ENCODE assay signal across 22 cellular contexts in the genomic region with DNA sequence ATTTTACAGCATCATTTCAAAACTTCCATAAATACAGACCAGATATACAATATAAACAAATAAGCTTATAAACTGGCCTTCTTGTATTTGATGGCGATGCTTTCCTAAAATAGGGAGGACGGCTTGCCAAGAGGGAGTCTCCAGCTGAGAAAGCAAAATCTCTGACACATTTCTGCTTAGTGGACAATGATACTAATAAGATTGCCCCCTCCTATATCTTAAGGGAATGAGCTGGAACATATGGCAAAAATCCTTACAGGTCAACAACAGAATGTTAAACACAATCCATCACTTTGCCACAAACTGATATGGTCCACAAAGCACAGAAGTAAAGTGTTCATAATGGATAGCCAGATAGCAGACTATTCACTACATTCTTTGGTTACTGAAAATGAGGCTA. TPM values are rescaled to one million over a fixed set of nuclear protein-coding genes. Genes with fewer than 3 reads are reported as not detected.
DNase-seq lines count a peak whose midpoint lies in the region; ATAC-seq and TF ChIP-seq lines count a peak whose summit lies in the region.
"Had no signal": no experiment of that assay in that cellular context is flagged by ENCODE, and none has a peak within 500 bp of the region (broad histone marks: within the 10 kb centered on the region; RNA-seq: fewer than 3 reads in every experiment).

No MANE protein-coding gene starts in this region.

- DNase-seq in NCI-H524 treated with DMSO at 0.1 percent for 48 hours (lab: John Stamatoyannopoulos, UW) = peak; percentile 45
- no peak for DNase-seq in Panc1 (ENCODE audit: low read depth, low spot score)
- no peak for DNase-seq in glutamatergic neuron
- no peak for DNase-seq in NCI-H2029 treated with DMSO at 0.1 percent for 48 hours (lab: John Stamatoyannopoulos, UW)
- DNase-seq: CD4-positive, CD25-positive, alpha-beta regulatory T cell; DMS53; GOT3; HCEC 1CT; KG1; MG63; NCI-H1105 treated with DMSO at 0.1 percent for 48 hours; NCI-H2029; NCI-H748 treated with DMSO at 0.1 percent for 48 hours; OCI-M1; SIG-M5; SK-N-SH; T-helper 17 cell had no signal

- H3K27ac ChIP-seq in HEK293 (ENCODE audit: extremely low read depth, low read depth, low read length) (no peak overlapping the region), Panc1 (ENCODE audit: low read length) (peak overlapping the region; percentile 75)
- H3K27ac ChIP-seq: BLaER1 had no signal

- no peaks in the 10 kb centered on the region for H3K36me3 Mint-ChIP-seq in glutamatergic neuron (ENCODE audit: unreplicated experiment)
- H3K36me3 Mint-ChIP-seq: CD4-positive, CD25-positive, alpha-beta regulatory T cell had no signal

- H3K4me3 Mint-ChIP-seq in glutamatergic neuron (ENCODE audit: unreplicated experiment) = no peak overlapping the region
- H3K4me3 Mint-ChIP-seq: CD4-positive, CD25-positive, alpha-beta regulatory T cell; T-helper 17 cell had no signal

- H3K27me3 Mint-ChIP-seq in glutamatergic neuron (ENCODE audit: unreplicated experiment) = no peaks in the 10 kb centered on the region
- H3K27me3 Mint-ChIP-seq: T-helper 17 cell had no signal

- H3K9me3 Mint-ChIP-seq in glutamatergic neuron (ENCODE audit: unreplicated experiment) = no peaks in the 10 kb centered on the region
- H3K9me3 Mint-ChIP-seq: CD4-positive, CD25-positive, alpha-beta regulatory T cell had no signal

- H3K4me1 Mint-ChIP-seq in glutamatergic neuron (ENCODE audit: low read depth, unreplicated experiment) = peaks cover 34% of the 10 kb centered on the region

- CTCF ChIA-PET in HEK293 (lab: Yijun Ruan, JAX) = no interaction called here
- CTCF ChIA-PET in Panc1 (lab: Charles Lee) = no interaction called here

- TF ChIP-seq CTCF in HEK293 (tag by site-specific recombination; IDR thresholded peaks at IDR 0.05) (no peak), Panc1 (IDR thresholded peaks at IDR 0.05) (no peak), glutamatergic neuron (IDR thresholded peaks at IDR 0.05; ENCODE audit: partially characterized antibody, unreplicated experiment) (no peak)

- H3K27me3 ChIP-seq in Panc1 (ENCODE audit: control insufficient read depth, insufficient read depth, low read length) = no peaks in the 10 kb centered on the region
- H3K27me3 ChIP-seq: BLaER1, MG63 had no signal

- BruUV-seq in Panc1 (replicated peaks; lab: Mats Ljungman, UMichigan) = no TSS peak

- peak overlapping the region; percentile 52 for H3K27ac Mint-ChIP-seq in glutamatergic neuron (ENCODE audit: unreplicated experiment)
- H3K27ac Mint-ChIP-seq: CD4-positive, CD25-positive, alpha-beta regulatory T cell; T-helper 17 cell had no signal

- intact Hi-C loops in Panc1 (cut with micrococcal nuclease; ENCODE audit: unreplicated experiment) = no loop called here

- in situ Hi-C loops in Panc1 (cut with HindIII; ENCODE audit: low pct_unique_long_range_greater_than_20kb, low sequenced_read_pairs) = no loop called here

- H3K36me3 ChIP-seq in HEK293 (ENCODE audit: control insufficient read depth in 2 of 2, insufficient read depth in 1 of 2, low read length in 2 of 2) (no peaks in the 10 kb centered on the region), Panc1 (ENCODE audit: control insufficient read depth, insufficient read depth, low read length) (no peaks in the 10 kb centered on the region)
- H3K36me3 ChIP-seq: BLaER1, MG63 had no signal

- H3K4me1 ChIP-seq in HEK293 (ENCODE audit: control insufficient read depth, insufficient read depth, low read length) (peaks cover 8% of the 10 kb centered on the region), Panc1 (ENCODE audit: control insufficient read depth, insufficient read depth, low read length) (peaks cover 37% of the 10 kb centered on the region)

- no peak overlapping the region for H3K4me3 ChIP-seq in HEK293 (ENCODE audit: low read depth, low read length)
- H3K4me3 ChIP-seq in Panc1 (ENCODE audit: low read depth in 2 of 2, low read length in 2 of 2) = no peak overlapping the region
- H3K4me3 ChIP-seq: BLaER1, MG63 had no signal

- no peaks in the 10 kb centered on the region for H3K9me3 ChIP-seq in HEK293 (ENCODE audit: control insufficient read depth, insufficient read depth, low read depth, low read length)
- H3K9me3 ChIP-seq in Panc1 (ENCODE audit: control insufficient read depth, insufficient read depth, low read depth, low read length) = no peaks in the 10 kb centered on the region
- H3K9me3 ChIP-seq: BLaER1, MG63, SK-N-SH had no signal

- POLR2A ChIA-PET in HEK293 (lab: Yijun Ruan, JAX) (interaction anchor here (0.6 kb wide), 1 partner anchor 75 kb away, joined by 3 read pairs; no protein-coding TSS in a partner anchor), Panc1 (lab: Charles Lee) (no interaction called here)

- ATAC-seq in Panc1 (no peak), HG02678 (IDR thresholded peaks at IDR 0.05; ENCODE audit: unreplicated experiment) (no peak), HG03439 (IDR thresholded peaks at IDR 0.05; ENCODE audit: unreplicated experiment) (no peak), GM21529 (IDR thresholded peaks at IDR 0.05; ENCODE audit: unreplicated experiment) (no peak)
- ATAC-seq: T-helper 17 cell had no signal

TF ChIP-seq in HEK293, 187 proteins besides CTCF, POLR2A, EP300 and RAD21:
- TF ChIP-seq WT1 (tag by site-specific recombination; IDR thresholded peaks at IDR 0.05) = peak; percentile 50; the same call in 1 of the 2 replicates
- 0 out of 2 replicates have a peak, but pooled peaks have one; percentile 10 for TF ChIP-seq OSR2 (tag by site-specific recombination; IDR thresholded peaks at IDR 0.05)
- no peak for TF ChIP-seq ZNF391 (tag by site-specific recombination; IDR thresholded peaks at IDR 0.05; ENCODE audit: borderline replicate concordance, low read depth)

RNA-seq across cellular contexts. Expression of a gene that starts 7.1 kb away (rescaled TPM):
- total RNA-seq in Panc1 (2021; ENCODE audit: unreplicated experiment) = 106 TPM
- 91.6 TPM for polyA plus RNA-seq in Panc1 (2012; ENCODE audit: insufficient read length)
- 143 TPM for total RNA-seq in glutamatergic neuron (ENCODE audit: unreplicated experiment)
